Comparison of ENCODE assay signal across 22 cellular contexts in genomic region chr2:148026573-148026972, GRCh38. TPM values are rescaled to one million over a fixed set of nuclear protein-coding genes. Genes with fewer than 3 reads are reported as not detected.
DNase-seq lines count a peak whose midpoint lies in the region; ATAC-seq, FAIRE-seq and TF ChIP-seq lines count a peak whose summit lies in the region.
"Had no signal": no experiment of that assay in that cellular context is flagged by ENCODE, and none has a peak within 500 bp of the region (broad histone marks: within the 10 kb centered on the region; RNA-seq: fewer than 3 reads in every experiment).

No MANE protein-coding gene starts in this region.

- H3K9me3 ChIP-seq in HEK293 (ENCODE audit: control insufficient read depth, insufficient read depth, low read depth, low read length) (no peaks in the 10 kb centered on the region), GM12878 (replicated peaks; ENCODE audit: control insufficient read depth, insufficient read depth, low read length) (no peaks in the 10 kb centered on the region; the same call in 2 of the 3 replicates)
- H3K9me3 ChIP-seq: BE2C had no signal

- TF ChIP-seq POLR2A in GM12878 (IDR thresholded peaks at IDR 0.05; ENCODE audit: low read depth, low read length), result no peak

- BruUV-seq in GM12878 (replicated peaks; lab: Mats Ljungman, UMichigan), result no TSS peak

- RAD21 ChIA-PET in GM12878 (lab: Charles Lee; ENCODE audit: unreplicated experiment), result interaction anchor here (0.5 to 7.9 kb wide), 5 partner anchors 9 to 35 kb away, joined by 3 to 90 read pairs (median 5); no protein-coding TSS in a partner anchor

- H3K9ac ChIP-seq in GM12878 (ENCODE audit: control insufficient read depth, insufficient read depth, low read length), result no peak overlapping the region

- H3K4me2 ChIP-seq in GM23338 (no peak overlapping the region), GM12878 (ENCODE audit: control insufficient read depth, insufficient read depth) (peak overlapping the region; percentile 54)

- no peaks in the 10 kb centered on the region for H3K9me3 Mint-ChIP-seq in GM23338
- H3K9me3 Mint-ChIP-seq: CD4-positive, CD25-positive, alpha-beta regulatory T cell; CD8-positive, alpha-beta memory T cell had no signal

- no peak for FAIRE-seq in GM12878 (lab: Jason Lieb, UNC)
- FAIRE-seq: GM12891, HTR-8/SVneo had no signal

- H3K4me1 ChIP-seq in GM23338 (ENCODE audit: insufficient read depth), result 0 out of 2 replicates have a peak, but pooled peaks cover 4% of the 10 kb centered on the region
- peaks cover 31% of the 10 kb centered on the region for H3K4me1 ChIP-seq in HEK293 (ENCODE audit: control insufficient read depth, insufficient read depth, low read length)
- no peaks in the 10 kb centered on the region for H3K4me1 ChIP-seq in GM12878 (ENCODE audit: control insufficient read depth, insufficient read depth, low read length)
- H3K4me1 ChIP-seq: BE2C had no signal

- H3K27ac ChIP-seq in GM23338 (ENCODE audit: low read depth) (no peak overlapping the region), HEK293 (ENCODE audit: extremely low read depth, low read depth, low read length) (0 out of 2 replicates have a peak overlapping the region, but pooled peaks have one; percentile 6), GM12878 (ENCODE audit: control insufficient read depth, insufficient read depth) (no peak overlapping the region)

- no peak for ATAC-seq in GM23338
- ATAC-seq in GM12878, result peak; percentile 37
- ATAC-seq in GM18511 (IDR thresholded peaks at IDR 0.05; ENCODE audit: unreplicated experiment), result no peak
- ATAC-seq: HCT116 had no signal

- H3K4me3 ChIP-seq in GM23338 (no peak overlapping the region), HEK293 (ENCODE audit: low read depth, low read length) (no peak overlapping the region), GM12878 (no peak overlapping the region)

- H3K27me3 Mint-ChIP-seq in GM23338 (ENCODE audit: insufficient read depth, low read depth, poor library complexity), result peaks cover 4% of the 10 kb centered on the region
- H3K27me3 Mint-ChIP-seq: CD4-positive, CD25-positive, alpha-beta regulatory T cell; CD8-positive, alpha-beta memory T cell had no signal

- WGBS in GM12878 (ENCODE audit: insufficient coverage, insufficient replicate concordance, low lambda C conversion rate, missing lambda C conversion rate), result 100% methylated on average over 2 of the region's 2 CpGs

- DNase-seq in GM23338 (ENCODE audit: low spot score), result no peak
- no peak for DNase-seq in GM12878 (ENCODE audit: low read depth, low spot score)
- DNase-seq in myocyte (ENCODE audit: low read depth), result peak; percentile 27
- DNase-seq in dermis blood vessel endothelial cell, result no peak
- DNase-seq in kidney glomerular epithelial cell (lab: John Stamatoyannopoulos, UW), result no peak
- DNase-seq: ACHN; BE2C; C1 segment of cervical spinal cord; CD4-positive, CD25-positive, alpha-beta regulatory T cell; CD8-positive, alpha-beta memory T cell; COR-L47; DMS 273 treated with DMSO at 0.1 percent for 48 hours; DMS53; DND-41; EL; GOT3; H7 had no signal

- no peaks in the 10 kb centered on the region for H3F3A ChIP-seq in GM23338 (replicated peaks; ENCODE audit: low read depth)

- no peak for TF ChIP-seq EP300 in GM12878 (IDR thresholded peaks at IDR 0.05; ENCODE audit: borderline replicate concordance in 1 of 2, control insufficient read depth in 1 of 2, low read depth in 2 of 2, low read length in 2 of 2)

- TF ChIP-seq CTCF in GM23338 (conservative IDR thresholded peaks at IDR 0.05; ENCODE audit: low read depth in 2 of 2) (no peak), HEK293 (tag by site-specific recombination; IDR thresholded peaks at IDR 0.05) (no peak), GM12878 (IDR thresholded peaks at IDR 0.05 in 2 of 3, conservative IDR thresholded peaks at IDR 0.05 in 1 of 3; ENCODE audit: control insufficient read depth in 2 of 3, extremely low read depth in 1 of 3, insufficient read depth in 1 of 3, low read depth in 3 of 3, low read length in 3 of 3) (no peak)

- SMC1A ChIA-PET in GM12878 (lab: Charles Lee; ENCODE audit: uncharacterized antibody, unreplicated experiment), result interaction anchor here (0.7 to 17.7 kb wide), 9 partner anchors 8 to 482 kb away, joined by 3 to 177 read pairs (median 4); no protein-coding TSS in a partner anchor

- no peaks in the 10 kb centered on the region for H3K27me3 ChIP-seq in GM23338 (ENCODE audit: insufficient read depth)
- H3K27me3 ChIP-seq in GM12878 (replicated peaks in 1 of 2; ENCODE audit: control insufficient read depth in 2 of 2, insufficient read depth in 2 of 2, low read length in 1 of 2), result no peaks in the 10 kb centered on the region
- H3K27me3 ChIP-seq: BE2C had no signal

- POLR2A ChIA-PET in HEK293 (lab: Yijun Ruan, JAX), result no interaction called here
- POLR2A ChIA-PET in GM12878 (lab: Charles Lee), result interaction anchor here (1.0 to 4.1 kb wide), 3 partner anchors 11 to 23 kb away, joined by 3 to 21 read pairs (median 3); no protein-coding TSS in a partner anchor

- in situ Hi-C loops in GM12878 (cut with MboI), result no loop called here

- no peak for TF ChIP-seq RAD21 in GM12878 (IDR thresholded peaks at IDR 0.05; ENCODE audit: insufficient read depth, low read depth, low read length)

- H3K79me2 ChIP-seq in GM23338 (replicated peaks; ENCODE audit: insufficient read depth) (peaks cover 91% of the 10 kb centered on the region), GM12878 (ENCODE audit: control insufficient read depth, insufficient read depth, low read length) (peaks cover 74% of the 10 kb centered on the region)

- H3K9me2 ChIP-seq in GM23338 (ENCODE audit: insufficient read depth), result no peaks in the 10 kb centered on the region

- H2AFZ ChIP-seq in GM23338 (no peak overlapping the region), GM12878 (ENCODE audit: control insufficient read depth, low read depth, low read length) (no peak overlapping the region)

- CTCF ChIA-PET in HEK293 (lab: Yijun Ruan, JAX), result no interaction called here
- CTCF ChIA-PET in GM12878 (lab: Yijun Ruan, JAX), result interaction anchor here (0.7 to 1.1 kb wide), 2 partner anchors 10 to 11 kb away, joined by 3 read pairs; no protein-coding TSS in a partner anchor

- intact Hi-C loops in GM12878 (cut with micrococcal nuclease; ENCODE audit: unreplicated experiment), result loop anchor here (10.0 kb wide), 2 partner anchors 392 to 618 kb away; partner anchors contain the start of gene EPC2

- peak overlapping the region; percentile 84; the same call in 1 of the 2 replicates for H3K27ac Mint-ChIP-seq in GM23338
- H3K27ac Mint-ChIP-seq: CD4-positive, CD25-positive, alpha-beta regulatory T cell had no signal

- H3K4me1 Mint-ChIP-seq in GM23338, result peaks cover 2% of the 10 kb centered on the region

- H3K36me3 ChIP-seq in GM23338 (ENCODE audit: insufficient read depth) (no peaks in the 10 kb centered on the region), HEK293 (ENCODE audit: control insufficient read depth in 2 of 2, insufficient read depth in 1 of 2, low read length in 2 of 2) (no peaks in the 10 kb centered on the region), GM12878 (ENCODE audit: control insufficient read depth in 2 of 2, insufficient read depth in 2 of 2, low read length in 1 of 2) (peaks cover 0 to 4% of the 10 kb centered on the region in 2 experiments; a peak in 2 of 4 replicates)
- H3K36me3 ChIP-seq: BE2C had no signal

- no peak overlapping the region for H3K4me3 Mint-ChIP-seq in GM23338
- H3K4me3 Mint-ChIP-seq: CD8-positive, alpha-beta memory T cell had no signal

- H4K20me1 ChIP-seq in GM23338 (replicated peaks; ENCODE audit: insufficient read depth) (peaks cover 3% of the 10 kb centered on the region; the same call in 1 of the 2 replicates), GM12878 (ENCODE audit: control insufficient read depth, insufficient read depth) (no peaks in the 10 kb centered on the region)

- H3K36me3 Mint-ChIP-seq in GM23338 (ENCODE audit: low read depth), result no peaks in the 10 kb centered on the region
- H3K36me3 Mint-ChIP-seq: CD4-positive, CD25-positive, alpha-beta regulatory T cell had no signal

RNA-seq across cellular contexts. Expression of gene MBD5, which starts 5.7 kb away (rescaled TPM):
- total RNA-seq in GM23338 (2014; rRNA removed; shearing (Covaris generic)), result 23.1 and 29.3 TPM in 2 replicates
- polyA plus RNA-seq in GM23338 (2016; fragmentation: Nextera tagmentation; extraction: Ambion mirVana), result 10.5 and 16.2 TPM in 2 replicates
- total RNA-seq in GM12878 (2013; cell fraction: nucleolus; rRNA removed), result 608 and 633 TPM in 2 replicates
- total RNA-seq in GM12878 (2014; rRNA removed), result 23.0 and 24.8 TPM in 2 replicates
- total RNA-seq in GM12878 (2014; rRNA removed; fragmentation: Illumina TruSeq; extraction: Trizol), result 27.4 and 34.2 TPM in 2 replicates
- 35.5 and 38.0 TPM in 2 replicates for total RNA-seq in GM12878 (2021)
- polyA plus RNA-seq in GM12878 (2011; ENCODE audit: low read depth), result 19.0 TPM
- 58.0 and 71.0 TPM in 2 replicates for polyA plus RNA-seq in GM12878 (2011; rRNA removed)
- 23.0 and 24.2 TPM in 2 replicates for polyA plus RNA-seq in GM12878 (2011; cell fraction: cytosol; rRNA removed)
- polyA plus RNA-seq in GM12878 (2011; cell fraction: nucleus; rRNA removed), result 63.2 and 80.7 TPM in 2 replicates
- 17.0 and 22.3 TPM in 2 replicates for polyA plus RNA-seq in GM12878 (2012)
- polyA plus RNA-seq in GM12878 (2014; fragmentation: Illumina TruSeq; extraction: Trizol), result 19.1 and 26.5 TPM in 2 replicates
- 1 to 10 TPM; 7.4 to 9.2 TPM for polyA plus RNA-seq in GM12878 (2014; fragmentation: Nextera tagmentation; extraction: Ambion mirVana)
- polyA plus RNA-seq in GM12878 (2014; rRNA removed), result 15.8 and 17.7 TPM in 2 replicates
- 10 to 100 TPM; 19.3 to 23.6 TPM for polyA plus RNA-seq in GM12878 (2016; fragmentation: Nextera tagmentation; extraction: Ambion mirVana)
- 170 and 171 TPM in 2 replicates for polyA minus RNA-seq in GM12878 (2011; rRNA and poly(A)+ RNA removed)
- 11.1 and 24.5 TPM in 2 replicates for polyA minus RNA-seq in GM12878 (2011; cell fraction: cytosol; rRNA and poly(A)+ RNA removed)
- polyA minus RNA-seq in GM12878 (2011; cell fraction: nucleus; rRNA and poly(A)+ RNA removed), result 432 and 827 TPM in 2 replicates
- total RNA-seq in myocyte, result 13.2 and 21.9 TPM in 2 replicates
- 11.9 TPM for polyA plus RNA-seq in myocyte (2012)
- total RNA-seq in dermis blood vessel endothelial cell, result 12.3 TPM in 2 replicates

RNA-seq across cellular contexts. Expression of gene ORC4, which starts 6.0 kb away (rescaled TPM):
- 174 and 177 TPM in 2 replicates for total RNA-seq in GM23338 (2014; rRNA removed; shearing (Covaris generic))
- polyA plus RNA-seq in GM23338 (2016; fragmentation: Nextera tagmentation; extraction: Ambion mirVana) (45.7 and 47.5 TPM in 2 replicates), GM12878 (2011; rRNA removed) (55.9 and 98.2 TPM in 2 replicates), GM12878 (2014; fragmentation: Illumina TruSeq; extraction: Trizol) (56.7 and 74.2 TPM in 2 replicates), GM12878 (2014; fragmentation: Nextera tagmentation; extraction: Ambion mirVana) (10 to 100 TPM; 31.3 to 71.3 TPM), GM12878 (2014; rRNA removed) (32.0 and 48.3 TPM in 2 replicates), GM12878 (2016; fragmentation: Nextera tagmentation; extraction: Ambion mirVana) (10 to 100 TPM; 62.3 to 65.5 TPM)
- total RNA-seq in GM12878 (2013; cell fraction: nucleolus; rRNA removed), result 192 and 216 TPM in 2 replicates
- total RNA-seq in GM12878 (2014; rRNA removed) (25.7 and 27.2 TPM in 2 replicates), GM12878 (2014; rRNA removed; fragmentation: Illumina TruSeq; extraction: Trizol) (32.9 and 35.6 TPM in 2 replicates), GM12878 (2021) (36.6 and 38.2 TPM in 2 replicates), myocyte (50.0 and 81.1 TPM in 2 replicates), dermis blood vessel endothelial cell (62.0 and 77.6 TPM in 2 replicates)
- polyA plus RNA-seq in GM12878 (2011; ENCODE audit: low read depth), result 6.7 TPM
- 12.6 and 33.1 TPM in 2 replicates for polyA plus RNA-seq in GM12878 (2011; cell fraction: cytosol; rRNA removed)
- 32.5 and 43.1 TPM in 2 replicates for polyA plus RNA-seq in GM12878 (2011; cell fraction: nucleus; rRNA removed)
- polyA plus RNA-seq in GM12878 (2012), result 17.9 and 29.9 TPM in 2 replicates
- polyA minus RNA-seq in GM12878 (2011; rRNA and poly(A)+ RNA removed), result 24.7 and 35.3 TPM in 2 replicates
- polyA minus RNA-seq in GM12878 (2011; cell fraction: cytosol; rRNA and poly(A)+ RNA removed), result 16.2 and 18.5 TPM in 2 replicates
- 45.8 and 75.0 TPM in 2 replicates for polyA minus RNA-seq in GM12878 (2011; cell fraction: nucleus; rRNA and poly(A)+ RNA removed)
- 11.5 TPM for polyA plus RNA-seq in myocyte (2012)
